9 cellular contexts compared by ENCODE assay signal in genomic region chr3:9743548-9743947, GRCh38. TPM values are rescaled to one million over a fixed set of nuclear protein-coding genes. Genes with fewer than 3 reads are reported as not detected.
"Had no signal": no experiment of that assay in that cellular context is flagged by ENCODE, and none has a peak within 500 bp of the region (broad histone marks: within the 10 kb centered on the region; RNA-seq: fewer than 3 reads in every experiment).

No MANE protein-coding gene starts in this region.

- H3K4me3 ChIP-seq: GM23338 had no signal

- H2AFZ ChIP-seq: GM23338 had no signal

- H3K9ac ChIP-seq: KMS-11 had no signal

- DNase-seq: H9, HCEC 1CT, IMR-90, KBM-7 had no signal

- H3K4me2 ChIP-seq: GM23338, KMS-11 had no signal

- ATAC-seq: GM23338 had no signal

- FAIRE-seq: H1, H54, HTR-8/SVneo had no signal

- H3K27ac ChIP-seq: KMS-11 had no signal

RNA-seq across cellular contexts. Expression of gene CPNE9, which starts 39.9 kb away (rescaled TPM):
- total RNA-seq: IMR-90 had no signal
- polyA plus RNA-seq: IMR-90 had no signal
